20 cellular contexts compared by ENCODE assay signal in genomic region chr1:109454497-109455133, GRCh38. TPM values are rescaled to one million over a fixed set of nuclear protein-coding genes. Genes with fewer than 3 reads are reported as not detected.
"Had no signal": no experiment of that assay in that cellular context is flagged by ENCODE, and none has a peak within 500 bp of the region (broad histone marks: within the 10 kb centered on the region; RNA-seq: fewer than 3 reads in every experiment).

No MANE protein-coding gene starts in this region.

- H3K4me1 ChIP-seq: Peyer's patch, SJCRH30 had no signal

- H3K9me3 ChIP-seq: Peyer's patch had no signal

- DNase-seq: KBM-7, MV-4-11, NCI-H1092, NCI-H1105 treated with DMSO at 0.1 percent for 48 hours, NCI-H1417 treated with DMSO at 0.1 percent for 48 hours, NCI-H146, NCI-H1694 treated with DMSO at 0.1 percent for 48 hours, NCI-H1930, NCI-H2081, NCI-H2107, NCI-H2227 treated with DMSO at 0.1 percent for 48 hours, NCI-H524 treated with DMSO at 0.1 percent for 48 hours, NCI-H69, NCI-H774, PC-9, Peyer's patch, SHP77 treated with DMSO at 0.1 percent for 48 hours, SJCRH30 had no signal

- H3K27ac ChIP-seq: HL-60, PC-9, Peyer's patch, SJCRH30 had no signal

- H3K4me2 ChIP-seq: PC-9 had no signal

- H2AFZ ChIP-seq: PC-9 had no signal

- H3K4me3 ChIP-seq: PC-9, Peyer's patch, SJCRH30 had no signal

- H3K36me3 ChIP-seq: Peyer's patch, SJCRH30 had no signal

RNA-seq across cellular contexts. Expression of gene SYPL2, which starts 11.7 kb away (rescaled TPM):
- total RNA-seq: MCF 10A had no signal
